Comparison of ENCODE assay signal across 23 cellular contexts in the genomic region with DNA sequence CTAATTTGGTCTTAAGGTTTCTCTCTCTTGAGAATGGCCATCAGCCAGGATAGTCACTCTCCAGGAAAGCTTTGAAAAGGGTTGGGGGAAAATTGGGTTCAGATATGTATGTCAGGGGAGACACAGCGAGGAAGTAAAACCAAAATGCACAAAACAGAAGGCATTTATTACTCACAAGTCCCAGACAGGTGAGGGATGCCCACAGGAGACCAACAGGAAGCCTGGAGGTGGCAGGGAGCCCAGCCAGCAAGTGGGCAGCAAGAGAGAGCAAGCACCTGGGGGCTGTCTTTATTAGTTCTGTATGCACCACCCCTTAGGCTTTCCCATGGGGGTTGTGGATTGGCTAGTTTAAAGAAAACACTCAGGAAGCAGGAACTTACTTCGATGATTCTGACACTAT.
DNase-seq lines count a peak whose midpoint lies in the region; ATAC-seq, FAIRE-seq and TF ChIP-seq lines count a peak whose summit lies in the region.
"Had no signal": no experiment of that assay in that cellular context is flagged by ENCODE, and none has a peak within 500 bp of the region (broad histone marks: within the 10 kb centered on the region; RNA-seq: fewer than 3 reads in every experiment).

No MANE protein-coding gene starts in this region.

- no peak overlapping the region for H3K27ac ChIP-seq in Karpas-422 (ENCODE audit: low read length)
- H3K27ac ChIP-seq in H1 (ENCODE audit: low read depth, low read length): no peak overlapping the region
- H3K27ac ChIP-seq: BLaER1 treated with 17β-estradiol and CSF1 and Interleukin-3, amounts not matched to agents 10 nM and 100 nM; C4-2B had no signal

- H2BK120ac ChIP-seq in H1 (replicated peaks; ENCODE audit: low read depth, low read length): no peak overlapping the region

- H2BK20ac ChIP-seq in H1 (ENCODE audit: low read length): no peak overlapping the region

- peak; percentile 52 to 83 for ATAC-seq in stimulated activated naive B cell treated with anti-CD40 and anti-IgM and Interleukin-4, amounts not matched to agents 10 μg/mL and 1 μg/mL and 100 μg/mL, for 72 hours (replicated peaks)
- ATAC-seq in HG03460 (IDR thresholded peaks at IDR 0.05; ENCODE audit: unreplicated experiment): no peak
- ATAC-seq: CD8-positive, alpha-beta T cell had no signal

- DNase-seq in Karpas-422: no peak
- DNase-seq in NCI-H69 (lab: John Stamatoyannopoulos, UW): peak; percentile 9
- no peak for DNase-seq in H1 (ENCODE audit: low read depth in 1 of 2, low spot score in 2 of 2)
- peak; percentile 18 for DNase-seq in stimulated activated naive B cell treated with anti-CD40 and anti-IgM and Interleukin-4, amounts not matched to agents 10 μg/mL and 1 μg/mL and 100 μg/mL, for 72 hours
- no peak for DNase-seq in NCI-H226
- DNase-seq in ACHN: no peak
- DNase-seq: 8988T; AML-193; Caco-2; Calu3; CD4-positive, alpha-beta T cell; CD8-positive, alpha-beta T cell; DMS79 treated with DMSO at 0.1 percent for 48 hours; GF-D8 had no signal

- peaks cover 5 to 7% of the 10 kb centered on the region in 2 donors for H3K36me3 Mint-ChIP-seq in stimulated activated naive B cell treated with anti-CD40 and anti-IgM and Interleukin-4, amounts not matched to agents 10 μg/mL and 1 μg/mL and 100 μg/mL, for 72 hours
- H3K36me3 Mint-ChIP-seq: CD8-positive, alpha-beta T cell had no signal

- no peak overlapping the region for H2BK15ac ChIP-seq in H1 (ENCODE audit: low read length)

- TF ChIP-seq POLR2A in H1 (IDR thresholded peaks at IDR 0.05; ENCODE audit: control extremely low read depth in 1 of 2, low read depth in 2 of 2, low read length in 2 of 2): no peak

- no peak overlapping the region for H3K14ac ChIP-seq in H1 (ENCODE audit: insufficient read length)

- H2BK12ac ChIP-seq in H1 (ENCODE audit: low read depth, low read length): no peak overlapping the region

- CTCF ChIA-PET in H1 (lab: Charles Lee; ENCODE audit: partially characterized antibody): no interaction called here

- TF ChIP-seq RAD21 in H1 (IDR thresholded peaks at IDR 0.05 in 1 of 2, conservative IDR thresholded peaks at IDR 0.05 in 1 of 2; ENCODE audit: low read depth in 2 of 2, low read length in 2 of 2): no peak

- no peak overlapping the region for H3K23ac ChIP-seq in H1 (ENCODE audit: insufficient read length)

- peak overlapping the region; percentile 16 for H3K27ac Mint-ChIP-seq in stimulated activated naive B cell treated with anti-CD40 and anti-IgM and Interleukin-4, amounts not matched to agents 10 μg/mL and 1 μg/mL and 100 μg/mL, for 72 hours
- H3K27ac Mint-ChIP-seq: B cell; CD4-positive, alpha-beta T cell; CD8-positive, alpha-beta T cell had no signal

- H3K4me2 ChIP-seq in Karpas-422 (ENCODE audit: low read depth, low read length, poor library complexity, severe bottlenecking) (peak overlapping the region; percentile 17), H1 (ENCODE audit: insufficient read depth in 1 of 2, low read depth in 2 of 2, low read length in 2 of 2) (no peak overlapping the region)

- H2AFZ ChIP-seq in Karpas-422 (ENCODE audit: low read length): peak overlapping the region; percentile 21; the same call in 1 of the 2 replicates
- no peak overlapping the region for H2AFZ ChIP-seq in H1 (ENCODE audit: low read length)

- no peak overlapping the region for H3K9ac ChIP-seq in Karpas-422 (ENCODE audit: low read length)
- no peak overlapping the region for H3K9ac ChIP-seq in H1 (replicated peaks in 1 of 4; ENCODE audit: extremely low read depth in 1 of 4, low read depth in 3 of 4, low read length in 3 of 4)
- H3K9ac ChIP-seq: BLaER1 treated with 17β-estradiol and CSF1 and Interleukin-3, amounts not matched to agents 10 nM and 100 nM had no signal

- POLR2A ChIA-PET in H1 (lab: Charles Lee; ENCODE audit: partially characterized antibody): no interaction called here

- H4K20me1 ChIP-seq in Karpas-422 (ENCODE audit: insufficient read depth, low read depth, low read length): no peaks in the 10 kb centered on the region
- H4K20me1 ChIP-seq in H1 (replicated peaks in 1 of 2; ENCODE audit: control insufficient read depth in 1 of 2, insufficient read depth in 2 of 2, low read length in 2 of 2): no peaks in the 10 kb centered on the region
- H4K20me1 ChIP-seq: BLaER1 treated with 17β-estradiol and CSF1 and Interleukin-3, amounts not matched to agents 10 nM and 100 nM had no signal

- no peak overlapping the region for H2AK5ac ChIP-seq in H1 (ENCODE audit: low read depth, low read length)

- no peak for TF ChIP-seq CTCF in H1 (IDR thresholded peaks at IDR 0.05; ENCODE audit: control extremely low read depth in 1 of 3, insufficient read depth in 1 of 3, low read depth in 1 of 3, low read length in 3 of 3)

- H3K9me2 ChIP-seq in Karpas-422 (replicated peaks; ENCODE audit: insufficient read depth, low read length): no peaks in the 10 kb centered on the region

- no peak overlapping the region for H4K91ac ChIP-seq in H1 (replicated peaks; ENCODE audit: insufficient read length, low read length)

- no peak overlapping the region for H3K18ac ChIP-seq in H1 (ENCODE audit: extremely low read depth, low read length)

- in situ Hi-C loops in ACHN (cut with HindIII; ENCODE audit: low pct_ligation_motif_present, low pct_unique_long_range_greater_than_20kb, low sequenced_read_pairs): no loop called here

- H3K9me3 ChIP-seq in Karpas-422 (ENCODE audit: low read length): no peaks in the 10 kb centered on the region
- H3K9me3 ChIP-seq in H1 (ENCODE audit: insufficient read depth in 2 of 2, low read depth in 1 of 2, low read length in 1 of 2): peaks cover 2 to 4% of the 10 kb centered on the region in 2 experiments; a peak in 1 of 4 replicates
- H3K9me3 ChIP-seq: Caco-2 had no signal

- no peak for FAIRE-seq in H1 (lab: Jason Lieb, UNC)
- FAIRE-seq: A204.1, D721Med, G401.6, GM12891, GM19239 had no signal

- H3K27me3 ChIP-seq in Karpas-422 (ENCODE audit: low read length) (no peaks in the 10 kb centered on the region), H1 (replicated peaks in 1 of 4; ENCODE audit: control insufficient read depth in 3 of 4, extremely low read depth in 1 of 4, insufficient read depth in 3 of 4, low read length in 3 of 4) (no peaks in the 10 kb centered on the region)
- H3K27me3 ChIP-seq: BLaER1 treated with 17β-estradiol and CSF1 and Interleukin-3, amounts not matched to agents 10 nM and 100 nM had no signal

- H3K36me3 ChIP-seq in Karpas-422 (ENCODE audit: insufficient read depth, low read length) (no peaks in the 10 kb centered on the region), H1 (ENCODE audit: control insufficient read depth in 2 of 4, insufficient read depth in 4 of 4, low read length in 3 of 4) (no peaks in the 10 kb centered on the region)
- H3K36me3 ChIP-seq: BLaER1 treated with 17β-estradiol and CSF1 and Interleukin-3, amounts not matched to agents 10 nM and 100 nM had no signal

- peaks cover 9 to 33% of the 10 kb centered on the region in 2 donors for H3K4me1 Mint-ChIP-seq in stimulated activated naive B cell treated with anti-CD40 and anti-IgM and Interleukin-4, amounts not matched to agents 10 μg/mL and 1 μg/mL and 100 μg/mL, for 72 hours

- H3K4ac ChIP-seq in H1 (replicated peaks; ENCODE audit: insufficient read length, low read depth, low read length): no peak overlapping the region

- H3K4me3 Mint-ChIP-seq in stimulated activated naive B cell treated with anti-CD40 and anti-IgM and Interleukin-4, amounts not matched to agents 10 μg/mL and 1 μg/mL and 100 μg/mL, for 72 hours: peak overlapping the region in 1 of 2 donors; percentile 18
- H3K4me3 Mint-ChIP-seq: B cell; CD4-positive, alpha-beta T cell; CD8-positive, alpha-beta T cell had no signal

- peaks cover 3 to 6% of the 10 kb centered on the region in 2 donors for H3K9me3 Mint-ChIP-seq in stimulated activated naive B cell treated with anti-CD40 and anti-IgM and Interleukin-4, amounts not matched to agents 10 μg/mL and 1 μg/mL and 100 μg/mL, for 72 hours
- H3K9me3 Mint-ChIP-seq: CD4-positive, alpha-beta T cell had no signal

- H3K4me3 ChIP-seq in Karpas-422 (ENCODE audit: low read length) (no peak overlapping the region), H1 (ENCODE audit: extremely low read depth in 1 of 4, insufficient read depth in 2 of 4, low read depth in 3 of 4, low read length in 4 of 4) (no peak overlapping the region)
- H3K4me3 ChIP-seq: BLaER1 treated with 17β-estradiol and CSF1 and Interleukin-3, amounts not matched to agents 10 nM and 100 nM had no signal

- no peak overlapping the region for H3K56ac ChIP-seq in H1 (replicated peaks; ENCODE audit: insufficient read length, low read depth, low read length)

- no peak for TF ChIP-seq EP300 in H1 (IDR thresholded peaks at IDR 0.05; ENCODE audit: borderline replicate concordance in 1 of 2, low read depth in 2 of 2, low read length in 2 of 2)

- no peaks in the 10 kb centered on the region for H3K23me2 ChIP-seq in H1 (ENCODE audit: low read depth, low read length)

- H3K27me3 Mint-ChIP-seq in stimulated activated naive B cell treated with anti-CD40 and anti-IgM and Interleukin-4, amounts not matched to agents 10 μg/mL and 1 μg/mL and 100 μg/mL, for 72 hours: no peaks in the 10 kb centered on the region
- H3K27me3 Mint-ChIP-seq: B cell; CD4-positive, alpha-beta T cell had no signal

- WGBS in H1 (ENCODE audit: extremely low coverage in 1 of 2, insufficient coverage in 1 of 2, insufficient read length in 1 of 2, insufficient replicate concordance in 2 of 2, low coverage in 1 of 2, low lambda C conversion rate in 2 of 2, missing lambda C conversion rate in 1 of 2), 2 experiments: 83% methylated on average over 2 of the region's 2 CpGs; no CpG with 5 or more reads in 1 of the 2 experiments

- no peak overlapping the region for H4K5ac ChIP-seq in H1 (ENCODE audit: insufficient read length, low read depth, low read length)

- 0 out of 2 replicates have a peak overlapping the region, but pooled peaks have one; percentile 35 for H4K8ac ChIP-seq in H1 (ENCODE audit: extremely low read depth, insufficient read depth, low read length)

- H3K4me1 ChIP-seq in Karpas-422 (ENCODE audit: low read length): peaks cover 19% of the 10 kb centered on the region
- H3K4me1 ChIP-seq in H1 (replicated peaks in 1 of 4; ENCODE audit: control insufficient read depth in 3 of 4, insufficient read depth in 4 of 4, low read length in 3 of 4): peaks cover 0 to 2% (median 0%) of the 10 kb centered on the region in 4 experiments; a peak in 1 of 7 replicates
- H3K4me1 ChIP-seq: Caco-2 had no signal

- H2BK5ac ChIP-seq in H1 (ENCODE audit: low read depth, low read length): no peak overlapping the region

- H3K79me1 ChIP-seq in H1 (ENCODE audit: low read depth, low read length): no peaks in the 10 kb centered on the region

- H3K79me2 ChIP-seq in Karpas-422 (ENCODE audit: low read length) (no peaks in the 10 kb centered on the region), H1 (ENCODE audit: control insufficient read depth in 1 of 2, insufficient read depth in 2 of 2, low read length in 2 of 2) (no peaks in the 10 kb centered on the region)

TF ChIP-seq in H1, 55 proteins besides CTCF, POLR2A, EP300 and RAD21 (continues in another document):
- TF ChIP-seq SP2 (IDR thresholded peaks at IDR 0.05; ENCODE audit: low read length): no peak
- no peak for TF ChIP-seq KDM1A (IDR thresholded peaks at IDR 0.05; ENCODE audit: borderline replicate concordance, low read length)
- no peak for TF ChIP-seq SAP30 (IDR thresholded peaks at IDR 0.05; ENCODE audit: insufficient read depth, insufficient replicate concordance, low read length)
- TF ChIP-seq BACH1 (IDR thresholded peaks at IDR 0.05; ENCODE audit: low read length): no peak
- TF ChIP-seq BRCA1 (IDR thresholded peaks at IDR 0.05; ENCODE audit: low read depth, low read length): no peak

Comparison
In these comparisons a context has a peak if more than half of its experiments do, and no peak if none do; other contexts are left out.
1. DNase-seq: peak in NCI-H69 (single experiment) and stimulated activated naive B cell treated with anti-CD40 and anti-IgM and Interleukin-4, amounts not matched to agents 10 μg/mL and 1 μg/mL and 100 μg/mL, for 72 hours (single experiment); none in Karpas-422 (single experiment), H1 (0 of 2), NCI-H226 (single experiment) and ACHN (single experiment).